Comparison of ENCODE assay signal across 25 cellular contexts in the genomic region with DNA sequence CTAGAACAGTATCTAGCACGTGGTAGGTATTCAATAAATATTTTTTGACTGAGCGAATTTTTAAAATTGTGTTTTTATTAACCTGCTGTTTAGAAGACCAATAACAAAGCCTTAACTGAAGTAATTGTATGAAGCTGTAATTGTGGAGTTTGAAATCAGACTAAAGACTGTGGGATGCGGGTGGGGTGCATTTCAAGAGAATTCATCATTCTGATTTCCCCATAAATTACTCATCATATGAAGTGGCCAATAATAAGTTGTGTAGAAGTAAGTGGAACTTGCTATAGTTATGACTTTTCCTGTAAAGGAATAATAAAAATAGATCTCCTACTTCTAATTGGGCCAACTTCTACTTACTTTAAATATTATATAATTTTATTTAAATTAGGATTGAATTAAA.
DNase-seq lines count a peak whose midpoint lies in the region; ATAC-seq, FAIRE-seq and TF ChIP-seq lines count a peak whose summit lies in the region.
"Had no signal": no experiment of that assay in that cellular context is flagged by ENCODE, and none has a peak within 500 bp of the region (broad histone marks: within the 10 kb centered on the region; RNA-seq: fewer than 3 reads in every experiment).

No MANE protein-coding gene starts in this region.

- peak; percentile 54 for ATAC-seq in foreskin keratinocyte
- ATAC-seq: GM23338, HepG2, Right ventricle myocardium inferior had no signal

- H3K4me1 ChIP-seq in foreskin keratinocyte, result no peaks in the 10 kb centered on the region
- H3K4me1 ChIP-seq: stomach had no signal

- H3K27ac ChIP-seq in foreskin keratinocyte, result no peak overlapping the region
- H3K27ac ChIP-seq: stomach had no signal

- no peak for TF ChIP-seq CTCF in AG09309 (IDR thresholded peaks at IDR 0.05; ENCODE audit: control insufficient read depth, insufficient read depth, low read depth, low read length, missing control alignments)
- TF ChIP-seq CTCF in cardiac fibroblast (IDR thresholded peaks at IDR 0.05; ENCODE audit: low read depth, low read length), result no peak
- TF ChIP-seq CTCF in foreskin keratinocyte (conservative IDR thresholded peaks at IDR 0.05), result no peak

- H3K4me3 ChIP-seq in AG09309 (ENCODE audit: control insufficient read depth, low read depth, low read length), result no peak overlapping the region
- no peak overlapping the region for H3K4me3 ChIP-seq in cardiac fibroblast (replicated peaks in 1 of 2; ENCODE audit: low read depth in 2 of 2, low read length in 2 of 2)
- H3K4me3 ChIP-seq: GM23338, stomach had no signal

- peak; percentile 14 for DNase-seq in AG09309 (ENCODE audit: low read depth)
- peak; percentile 42 for DNase-seq in NCI-H226
- peak; percentile 27 to 83 for DNase-seq in cardiac fibroblast (ENCODE audit: low read depth in 2 of 2)
- peak; percentile 42 to 70 for DNase-seq in foreskin keratinocyte
- no peak for DNase-seq in effector CD8-positive, alpha-beta T cell (lab: John Stamatoyannopoulos, UW)
- DNase-seq in NCI-H1436 (lab: John Stamatoyannopoulos, UW), result no peak
- no peak for DNase-seq in RCC 7860 (ENCODE audit: low spot score)
- DNase-seq in T1000 (lab: John Stamatoyannopoulos, UW), result no peak
- DNase-seq: activated CD4-positive, alpha-beta memory T cell treated with anti-CD3 and anti-CD28 coated beads for 36 hours; activated CD4-positive, CD25-positive, alpha-beta regulatory T cell; activated gamma-delta T cell; C1 segment of cervical spinal cord; Calu3; erythroblast; mesendoderm; naive B cell; NCI-H1105; NCI-H526 treated with DMSO at 0.1 percent for 48 hours; retina; stomach; T-helper 9 cell; trophoblast cell had no signal

- H3K27me3 ChIP-seq in foreskin keratinocyte, result no peaks in the 10 kb centered on the region
- H3K27me3 ChIP-seq: stomach had no signal

- FAIRE-seq in RCC 7860 (lab: Jason Lieb, UNC), result no peak
- FAIRE-seq: HepG2 had no signal

Comparison
In these comparisons a context has a peak if more than half of its experiments do, and no peak if none do; other contexts are left out.
1. DNase-seq: peak in AG09309 (single experiment), NCI-H226 (single experiment), cardiac fibroblast (2 of 2) and foreskin keratinocyte (2 of 2); none in effector CD8-positive, alpha-beta T cell (single experiment), NCI-H1436 (single experiment), RCC 7860 (single experiment) and T1000 (single experiment).